Comparison of ENCODE assay signal across 12 cellular contexts in genomic region chr20:31475032-31475431, GRCh38. TPM values are rescaled to one million over a fixed set of nuclear protein-coding genes. Genes with fewer than 3 reads are reported as not detected.
DNase-seq lines count a peak whose midpoint lies in the region; ATAC-seq, FAIRE-seq and TF ChIP-seq lines count a peak whose summit lies in the region.
"Had no signal": no experiment of that assay in that cellular context is flagged by ENCODE, and none has a peak within 500 bp of the region (broad histone marks: within the 10 kb centered on the region; RNA-seq: fewer than 3 reads in every experiment).

A gene with protein sequence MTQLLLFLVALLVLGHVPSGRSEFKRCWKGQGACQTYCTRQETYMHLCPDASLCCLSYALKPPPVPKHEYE (minus strand): TSS chr20:31475127. CDS start chr20:31473013, 2,114 bp downstream.
Gene REM1, plus strand, starts transcription at chr20:31475288. Its CDS starts 1,158 bp downstream, at chr20:31476446.

- intact Hi-C loops in colonic mucosa (cut with DNase I) (no loop called here), HepG2 (cut with micrococcal nuclease; ENCODE audit: unreplicated experiment) (no loop called here), stomach (cut with DNase I; ENCODE audit: low total_unique reads) (no loop called here)
- intact Hi-C loops in CD4-positive, alpha-beta memory T cell (cut with micrococcal nuclease) = no loop called here

- H3K18ac ChIP-seq in trophoblast cell (ENCODE audit: low read length) = no peak within 1 kb of the TSS

- peaks cover 0 to 2% (median 0%) of the 10 kb centered on the region in 3 donors for H3K9me3 Mint-ChIP-seq in IgD-negative memory B cell
- H3K9me3 Mint-ChIP-seq in CD4-positive, alpha-beta memory T cell = peaks cover 0 to 4% (median 2%) of the 10 kb centered on the region in 8 donors

- H4K8ac ChIP-seq in trophoblast cell (ENCODE audit: low read depth, low read length) = no peak within 1 kb of the TSS

- peaks cover 31% of the 10 kb centered on the region for H3K27me3 Mint-ChIP-seq in IgD-negative memory B cell
- peaks cover 28 to 36% of the 10 kb centered on the region in 2 donors for H3K27me3 Mint-ChIP-seq in CD4-positive, alpha-beta memory T cell

- no peak within 1 kb of the TSS for H2BK5ac ChIP-seq in trophoblast cell (ENCODE audit: low read depth, low read length, poor library complexity)

- H3K4ac ChIP-seq in trophoblast cell (ENCODE audit: low read depth, low read length) = no peak within 1 kb of the TSS

- H3K9ac ChIP-seq in colonic mucosa (ENCODE audit: low read depth in 2 of 2, low read length in 2 of 2) (peak within 1 kb of the TSS in 1 of 2 donors; percentile 51), HepG2 (ENCODE audit: insufficient read depth, low read depth, low read length) (no peak within 1 kb of the TSS), trophoblast cell (ENCODE audit: low read length) (no peak within 1 kb of the TSS)

- 50% methylated on average over 5 of the region's 27 CpGs for WGBS in HepG2 (ENCODE audit: low lambda C conversion rate)
- 1 to 3% (median 2%) methylated on average over 17 to 27 of the region's 27 CpGs for WGBS in stomach, 5 donors
- WGBS in trophoblast cell (ENCODE audit: extremely low coverage, insufficient coverage, insufficient read length) = no CpG with 5 or more reads among the region's 27 CpGs

- H3K14ac ChIP-seq in trophoblast cell (ENCODE audit: low read length) = no peak within 1 kb of the TSS

- H3K36me3 ChIP-seq in colonic mucosa (no peaks in the 10 kb centered on the region), HepG2 (replicated peaks in 1 of 2; ENCODE audit: control insufficient read depth in 1 of 2, insufficient read depth in 2 of 2, low read length in 2 of 2) (no peaks in the 10 kb centered on the region), stomach (no peaks in the 10 kb centered on the region), WERI-Rb-1 (no peaks in the 10 kb centered on the region), trophoblast cell (ENCODE audit: control insufficient read depth in 1 of 2, insufficient read depth in 2 of 2, low read length in 2 of 2) (no peaks in the 10 kb centered on the region)
- H3K36me3 ChIP-seq in CD4-positive, alpha-beta memory T cell (ENCODE audit: insufficient read depth, low read length) = no peaks in the 10 kb centered on the region

- peaks cover 13 to 20% (median 14%) of the 10 kb centered on the region in 3 donors for H3K4me1 Mint-ChIP-seq in IgD-negative memory B cell
- peaks cover 0 to 9% (median 5%) of the 10 kb centered on the region in 4 donors for H3K4me1 Mint-ChIP-seq in CD4-positive, alpha-beta memory T cell

- H3K4me2 ChIP-seq in HepG2 (ENCODE audit: low read depth, low read length) (no peak within 1 kb of the TSS), trophoblast cell (ENCODE audit: low read length) (no peak within 1 kb of the TSS)

- no peak within 1 kb of the TSS for H3K23ac ChIP-seq in trophoblast cell (ENCODE audit: low read length)

- H3K79me2 ChIP-seq in HepG2 (ENCODE audit: insufficient read depth, low read length) (no peaks in the 10 kb centered on the region), trophoblast cell (ENCODE audit: control insufficient read depth, insufficient read depth, low read length, poor library complexity) (no peaks in the 10 kb centered on the region)

- no peaks in the 10 kb centered on the region for H3K27me3 ChIP-seq in colonic mucosa
- peaks cover 7 to 55% of the 10 kb centered on the region in 2 experiments; a peak in 3 of 5 replicates for H3K27me3 ChIP-seq in HepG2 (ENCODE audit: control insufficient read depth in 1 of 2, insufficient read depth in 2 of 2, low read length in 2 of 2)
- H3K27me3 ChIP-seq in stomach = peaks cover 0 to 46% (median 20%) of the 10 kb centered on the region in 3 donors
- H3K27me3 ChIP-seq in WERI-Rb-1 (ENCODE audit: insufficient read depth, low read depth, severe bottlenecking) = no peaks in the 10 kb centered on the region
- H3K27me3 ChIP-seq in trophoblast cell (ENCODE audit: insufficient read depth, low read length) = no peaks in the 10 kb centered on the region
- H3K27me3 ChIP-seq in CD4-positive, alpha-beta memory T cell (ENCODE audit: insufficient read depth, low read length) = peaks cover 7% of the 10 kb centered on the region

- no peaks in the 10 kb centered on the region for H4K20me1 ChIP-seq in HepG2 (ENCODE audit: insufficient read depth, low read length)

- TF ChIP-seq RAD21 in HepG2 (CRISPR knock-in tag; IDR thresholded peaks at IDR 0.05) = no peak

- TF ChIP-seq EP300 in HepG2 (IDR thresholded peaks at IDR 0.05; ENCODE audit: low read depth in 2 of 2, low read length in 2 of 2) (no peak), HepG2 (CRISPR knock-in tag; IDR thresholded peaks at IDR 0.05; ENCODE audit: borderline replicate concordance) (no peak), stomach (IDR thresholded peaks at IDR 0.05) (no peak)

- no peak within 1 kb of the TSS for H4K12ac ChIP-seq in trophoblast cell (ENCODE audit: low read depth, low read length)

- CTCF ChIA-PET in HepG2 (lab: Yijun Ruan, JAX; ENCODE audit: low intra/inter-chr PET ratio, low total read pairs) = no interaction called here
- CTCF ChIA-PET in CD4-positive, alpha-beta memory T cell (lab: Charles Lee; ENCODE audit: partially characterized antibody) = no interaction called here

- TF ChIP-seq POLR2A in HepG2 (IDR thresholded peaks at IDR 0.05; ENCODE audit: insufficient read depth in 1 of 2, low read depth in 2 of 2, low read length in 2 of 2) (no peak), stomach (IDR thresholded peaks at IDR 0.05) (no peak)

- no peak for FAIRE-seq in HepG2 (lab: Jason Lieb, UNC)
- FAIRE-seq: endometrium had no signal

- H3K9me3 ChIP-seq in colonic mucosa (no peaks in the 10 kb centered on the region), HepG2 (ENCODE audit: low read length) (no peaks in the 10 kb centered on the region), stomach (no peaks in the 10 kb centered on the region), WERI-Rb-1 (ENCODE audit: severe bottlenecking) (no peaks in the 10 kb centered on the region), trophoblast cell (ENCODE audit: insufficient read depth, low read depth, low read length) (peaks cover 40% of the 10 kb centered on the region)
- no peaks in the 10 kb centered on the region for H3K9me3 ChIP-seq in CD4-positive, alpha-beta memory T cell (ENCODE audit: control insufficient read depth in 1 of 2, low read length in 2 of 2)

- POLR2A ChIA-PET in HepG2 (lab: Yijun Ruan, JAX) = no interaction called here
- POLR2A ChIA-PET in CD4-positive, alpha-beta memory T cell (lab: Charles Lee; ENCODE audit: partially characterized antibody) = no interaction called here

- H3K4me3 ChIP-seq in colonic mucosa = peak within 1 kb of the TSS; percentile 25
- no peak within 1 kb of the TSS; a peak in 1 of 6 replicates for H3K4me3 ChIP-seq in HepG2 (replicated peaks in 1 of 3; ENCODE audit: insufficient read depth in 1 of 3, low read depth in 2 of 3, low read length in 3 of 3)
- H3K4me3 ChIP-seq in stomach = peak within 1 kb of the TSS; percentile 37 to 46 (median 44)
- no peak within 1 kb of the TSS for H3K4me3 ChIP-seq in WERI-Rb-1 (ENCODE audit: low read depth, low read length)
- no peak within 1 kb of the TSS for H3K4me3 ChIP-seq in trophoblast cell (ENCODE audit: low read depth, low read length)
- H3K4me3 ChIP-seq in CD4-positive, alpha-beta memory T cell (ENCODE audit: low read length in 2 of 2) = no peak within 1 kb of the TSS

- no peak for TF ChIP-seq CTCF in colonic mucosa (IDR thresholded peaks at IDR 0.05)
- no peak for TF ChIP-seq CTCF in HepG2 (CRISPR knock-in tag; IDR thresholded peaks at IDR 0.05)
- no peak for TF ChIP-seq CTCF in stomach (IDR thresholded peaks at IDR 0.05)
- no peak for TF ChIP-seq CTCF in WERI-Rb-1 (IDR thresholded peaks at IDR 0.05; ENCODE audit: low read depth, low read length)

- peak; percentile 40 for DNase-seq in colonic mucosa
- DNase-seq in HepG2 (ENCODE audit: low spot score) = no peak
- DNase-seq in stomach = no peak
- no peak for DNase-seq in pons (ENCODE audit: low spot score)
- no peak for DNase-seq in WERI-Rb-1
- DNase-seq in trophoblast cell = no peak
- no peak for DNase-seq in CD4-positive, alpha-beta memory T cell
- DNase-seq: activated gamma-delta T cell, DMS53, NCI-H2029 treated with DMSO at 0.1 percent for 48 hours had no signal

- H3K27ac ChIP-seq in colonic mucosa (no peak within 1 kb of the TSS), HepG2 (ENCODE audit: extremely low read length, insufficient read depth, low read length) (no peak within 1 kb of the TSS), stomach (peak within 1 kb of the TSS in 4 of 5 donors; percentile 4 to 73 (median 47)), WERI-Rb-1 (no peak within 1 kb of the TSS), trophoblast cell (ENCODE audit: low read depth, low read length) (no peak within 1 kb of the TSS)
- no peak within 1 kb of the TSS for H3K27ac ChIP-seq in CD4-positive, alpha-beta memory T cell (ENCODE audit: low read depth, low read length)

- H3K4me3 Mint-ChIP-seq in IgD-negative memory B cell = peak within 1 kb of the TSS in 3 of 4 donors; percentile 44 to 90 (median 63)
- H3K4me3 Mint-ChIP-seq in CD4-positive, alpha-beta memory T cell = peak within 1 kb of the TSS in 4 of 8 donors; percentile 17 to 56 (median 33)

- no peak within 1 kb of the TSS for H3K27ac Mint-ChIP-seq in IgD-negative memory B cell
- no peak within 1 kb of the TSS for H3K27ac Mint-ChIP-seq in CD4-positive, alpha-beta memory T cell

- H2AK5ac ChIP-seq in trophoblast cell (ENCODE audit: low read length) = no peak within 1 kb of the TSS

- H2AFZ ChIP-seq in HepG2 (ENCODE audit: low read length) (no peak within 1 kb of the TSS), trophoblast cell (ENCODE audit: insufficient read depth, low read length, poor library complexity) (no peak within 1 kb of the TSS)

- BruUV-seq in HepG2 (replicated peaks; lab: Mats Ljungman, UMichigan) = no TSS peak

- no peak within 1 kb of the TSS for H2BK12ac ChIP-seq in trophoblast cell (ENCODE audit: low read length)

- H4K91ac ChIP-seq in trophoblast cell (ENCODE audit: low read depth, low read length) = no peak within 1 kb of the TSS

- ATAC-seq in HepG2 = peak; percentile 30

- H3K79me1 ChIP-seq in trophoblast cell (ENCODE audit: low read length) = no peaks in the 10 kb centered on the region

- H3K4me1 ChIP-seq in colonic mucosa (no peaks in the 10 kb centered on the region), HepG2 (ENCODE audit: insufficient read depth, low read length) (no peaks in the 10 kb centered on the region), stomach (peaks cover 10 to 21% (median 13%) of the 10 kb centered on the region in 4 donors), trophoblast cell (ENCODE audit: control insufficient read depth in 1 of 2, insufficient read depth in 2 of 2, low read length in 2 of 2) (no peaks in the 10 kb centered on the region)
- no peaks in the 10 kb centered on the region for H3K4me1 ChIP-seq in CD4-positive, alpha-beta memory T cell (ENCODE audit: insufficient read depth, low read length)

- H3K36me3 Mint-ChIP-seq in IgD-negative memory B cell = peaks cover 4% of the 10 kb centered on the region
- H3K36me3 Mint-ChIP-seq in CD4-positive, alpha-beta memory T cell = peaks cover 0 to 4% of the 10 kb centered on the region in 2 donors

- H2BK120ac ChIP-seq in trophoblast cell (ENCODE audit: insufficient read depth, low read length, poor library complexity) = no peak within 1 kb of the TSS

- in situ Hi-C loops in HepG2 (cut with HindIII; ENCODE audit: extremely low pct_ligation_motif_present, low pct_unique_long_range_greater_than_20kb) = loop anchor here (10.0 kb wide), 1 partner anchor 60 kb away; no protein-coding TSS in a partner anchor

RNA-seq across cellular contexts. Expression of the first gene that starts in this region (rescaled TPM):
- polyA plus RNA-seq in IgD-negative memory B cell = not detected
- total RNA-seq in colonic mucosa = not detected
- not detected in 2 replicates for total RNA-seq in HepG2 (2016; rRNA removed; fragmentation: Illumina TruSeq; extraction: Trizol)
- total RNA-seq in HepG2 (2016; cell fraction: cytosol; rRNA removed; fragmentation: Illumina TruSeq; extraction: Trizol; ENCODE audit: low read depth) = not detected in 2 replicates
- total RNA-seq in HepG2 (2016; cell fraction: insoluble cytoplasmic fraction; rRNA removed; fragmentation: Illumina TruSeq; extraction: Trizol) = not detected in 2 replicates
- not detected in 2 replicates for total RNA-seq in HepG2 (2016; cell fraction: membrane; rRNA removed; fragmentation: Illumina TruSeq; extraction: Trizol)
- total RNA-seq in HepG2 (2016; cell fraction: nucleus; rRNA removed; fragmentation: Illumina TruSeq; extraction: Trizol) = not detected in 2 replicates
- polyA plus RNA-seq in HepG2 (2011; rRNA removed) = not detected in 2 replicates
- polyA plus RNA-seq in HepG2 (2011; cell fraction: cytosol; rRNA removed) = not detected in 2 replicates
- not detected in 2 replicates for polyA plus RNA-seq in HepG2 (2011; cell fraction: nucleus; rRNA removed)
- not detected in 2 replicates for polyA plus RNA-seq in HepG2 (2012)
- not detected in 2 replicates for polyA plus RNA-seq in HepG2 (2016; cell fraction: cytosol; fragmentation: Illumina TruSeq; extraction: Trizol; ENCODE audit: low read depth)
- polyA plus RNA-seq in HepG2 (2016; cell fraction: insoluble cytoplasmic fraction; fragmentation: Illumina TruSeq; extraction: Trizol; ENCODE audit: low read depth) = not detected in 2 replicates
- polyA plus RNA-seq in HepG2 (2016; cell fraction: membrane; fragmentation: Illumina TruSeq; extraction: Trizol; ENCODE audit: low read depth) = not detected in 2 replicates
- polyA plus RNA-seq in HepG2 (2016; cell fraction: nucleus; fragmentation: Illumina TruSeq; extraction: Trizol; ENCODE audit: insufficient read depth, low read depth) = not detected in 2 replicates
- not detected in 2 replicates for polyA minus RNA-seq in HepG2 (2011; rRNA and poly(A)+ RNA removed; ENCODE audit: low replicate concordance)
- polyA minus RNA-seq in HepG2 (2011; cell fraction: cytosol; rRNA and poly(A)+ RNA removed) = not detected in 2 replicates
- not detected in 2 replicates for polyA minus RNA-seq in HepG2 (2011; cell fraction: nucleus; rRNA and poly(A)+ RNA removed)
- 1 to 10 TPM in 1 of 5 donors, not detected in 4; 1.1 TPM for total RNA-seq in stomach
- polyA plus RNA-seq in stomach = under 1 TPM in 1 of 3 donors, not detected in 2; 0.28 TPM
- polyA plus RNA-seq in trophoblast cell (2013) = not detected in 2 replicates
- total RNA-seq in CD4-positive, alpha-beta memory T cell = not detected
- not detected for polyA plus RNA-seq in CD4-positive, alpha-beta memory T cell

RNA-seq across cellular contexts. Expression of gene REM1, which starts in this region (rescaled TPM):
- polyA plus RNA-seq in IgD-negative memory B cell (not detected), HepG2 (2011; rRNA removed) (not detected in 2 replicates), stomach (1 to 10 TPM; 1.1 to 2.1 (median 1.1) TPM)
- total RNA-seq in colonic mucosa (under 1 TPM; 0.32 to 0.44 TPM), HepG2 (2016; rRNA removed; fragmentation: Illumina TruSeq; extraction: Trizol) (not detected in 2 replicates), stomach (1 to 10 TPM in 2 of 5 donors, not detected in 3; 1.3 to 1.6 TPM)
- not detected in 2 replicates for total RNA-seq in HepG2 (2016; cell fraction: cytosol; rRNA removed; fragmentation: Illumina TruSeq; extraction: Trizol; ENCODE audit: low read depth)
- total RNA-seq in HepG2 (2016; cell fraction: insoluble cytoplasmic fraction; rRNA removed; fragmentation: Illumina TruSeq; extraction: Trizol) = not detected in 2 replicates
- not detected in 2 replicates for total RNA-seq in HepG2 (2016; cell fraction: membrane; rRNA removed; fragmentation: Illumina TruSeq; extraction: Trizol)
- not detected in 2 replicates for total RNA-seq in HepG2 (2016; cell fraction: nucleus; rRNA removed; fragmentation: Illumina TruSeq; extraction: Trizol)
- polyA plus RNA-seq in HepG2 (2011; cell fraction: cytosol; rRNA removed) = not detected in 2 replicates
- polyA plus RNA-seq in HepG2 (2011; cell fraction: nucleus; rRNA removed) = not detected in 2 replicates
- polyA plus RNA-seq in HepG2 (2012) = not detected in 2 replicates
- not detected in 2 replicates for polyA plus RNA-seq in HepG2 (2016; cell fraction: cytosol; fragmentation: Illumina TruSeq; extraction: Trizol; ENCODE audit: low read depth)
- not detected in 2 replicates for polyA plus RNA-seq in HepG2 (2016; cell fraction: insoluble cytoplasmic fraction; fragmentation: Illumina TruSeq; extraction: Trizol; ENCODE audit: low read depth)
- not detected in 2 replicates for polyA plus RNA-seq in HepG2 (2016; cell fraction: membrane; fragmentation: Illumina TruSeq; extraction: Trizol; ENCODE audit: low read depth)
- polyA plus RNA-seq in HepG2 (2016; cell fraction: nucleus; fragmentation: Illumina TruSeq; extraction: Trizol; ENCODE audit: insufficient read depth, low read depth) = not detected in 2 replicates
- polyA minus RNA-seq in HepG2 (2011; rRNA and poly(A)+ RNA removed; ENCODE audit: low replicate concordance) = not detected in 2 replicates
- polyA minus RNA-seq in HepG2 (2011; cell fraction: cytosol; rRNA and poly(A)+ RNA removed) = not detected in 2 replicates
- not detected in 2 replicates for polyA minus RNA-seq in HepG2 (2011; cell fraction: nucleus; rRNA and poly(A)+ RNA removed)
- polyA plus RNA-seq in trophoblast cell (2013) = not detected in 2 replicates
- total RNA-seq in CD4-positive, alpha-beta memory T cell = not detected
- polyA plus RNA-seq in CD4-positive, alpha-beta memory T cell = not detected

Comparison
In these comparisons a context has a peak if more than half of its experiments do, and no peak if none do; other contexts are left out.
1. Peak in DNase-seq and H3K4me3 ChIP-seq in colonic mucosa; RNA of the genes that start here not detected or under 1 TPM.
2. Peak in ATAC-seq in HepG2; RNA of the genes that start here not detected or under 1 TPM.
3. H3K27ac ChIP-seq: peak in stomach (4 of 5); none in colonic mucosa (single experiment), HepG2 (single experiment), WERI-Rb-1 (single experiment), trophoblast cell (single experiment) and CD4-positive, alpha-beta memory T cell (single experiment).
4. H3K4me3 ChIP-seq: peak in stomach (4 of 4); none in HepG2 (0 of 3), WERI-Rb-1 (single experiment), trophoblast cell (single experiment) and CD4-positive, alpha-beta memory T cell (0 of 2).